ENCODE assay signal across 16 cellular contexts in genomic region chr1:87880747-87881133, GRCh38.
"Had no signal": no experiment of that assay in that cellular context is flagged by ENCODE, and none has a peak within 500 bp of the region (broad histone marks: within the 10 kb centered on the region; RNA-seq: fewer than 3 reads in every experiment).

No MANE protein-coding gene starts in this region.

- H3K9me3 ChIP-seq: adrenal gland, esophagus muscularis mucosa, suprapubic skin had no signal

- DNase-seq: activated CD4-positive, alpha-beta memory T cell treated with anti-CD3 and anti-CD28 coated beads for 36 hours; activated CD4-positive, alpha-beta T cell treated with anti-CD3 and anti-CD28 coated beads for 36 hours; activated CD8-positive, alpha-beta memory T cell treated with anti-CD3 and anti-CD28 coated beads, Interleukin-2, amount 10 ng/mL, durations not matched to agents 7 days and 5 days; activated effector memory CD4-positive, alpha-beta T cell treated with Interleukin-2 at 50 U/mL for 16 hours; activated naive CD4-positive, alpha-beta T cell treated with anti-CD3 and anti-CD28 coated beads, Interleukin-2, amount 50 U/mL, for 16 hours; activated T-cell treated with anti-CD3 and anti-CD28 coated beads, Interleukin-2, amount 50 U/mL, for 1 hour; adrenal gland; head of caudate nucleus; immature natural killer cell; posterior cingulate gyrus; right cardiac atrium had no signal

- H3K36me3 ChIP-seq: adrenal gland, cardiac muscle cell, esophagus muscularis mucosa, suprapubic skin had no signal

- FAIRE-seq: frontal cortex had no signal

- H3K4me3 ChIP-seq: adrenal gland, cardiac muscle cell, esophagus muscularis mucosa, suprapubic skin had no signal

- ATAC-seq: activated CD4-positive, alpha-beta T cell treated with anti-CD3 and anti-CD28 coated beads for 36 hours; activated CD8-positive, alpha-beta memory T cell treated with anti-CD3 and anti-CD28 coated beads, Interleukin-2, amount 10 ng/mL, durations not matched to agents 7 days and 5 days; natural killer cell treated with Interleukin-12 subunit alpha and Interleukin-12 subunit beta and Interleukin-15 and Interleukin-18, amount 100 ng/mL, for 72 hours; right cardiac atrium had no signal

- H3K27ac ChIP-seq: adrenal gland, cardiac muscle cell, esophagus muscularis mucosa, suprapubic skin had no signal

- H3K27me3 ChIP-seq: adrenal gland, cardiac muscle cell, esophagus muscularis mucosa, suprapubic skin had no signal

- H3K4me1 ChIP-seq: adrenal gland, esophagus muscularis mucosa, suprapubic skin had no signal
